ENCODE assay signal across 7 cellular contexts in genomic region chr9:98791147-98792095, GRCh38. TPM values are rescaled to one million over a fixed set of nuclear protein-coding genes. Genes with fewer than 3 reads are reported as not detected.
A peak's percentile ranks its signal among the peaks of the same experiment; 100 is the strongest.
DNase-seq lines count a peak whose midpoint lies in the region; ATAC-seq and TF ChIP-seq lines count a peak whose summit lies in the region.

No MANE protein-coding gene starts in this region.

- H3K4me1 ChIP-seq in foreskin keratinocyte (peaks cover 3% of the 10 kb centered on the region), neural progenitor cell (peaks cover 26% of the 10 kb centered on the region)

- no peaks in the 10 kb centered on the region for H3K27me3 Mint-ChIP-seq in neural progenitor cell (ENCODE audit: insufficient read depth, low read depth)

- TF ChIP-seq CTCF in foreskin keratinocyte (conservative IDR thresholded peaks at IDR 0.05) (peak; percentile 99), neural progenitor cell (IDR thresholded peaks at IDR 0.05) (peak; percentile 99)

- no peaks in the 10 kb centered on the region for H3K9me3 ChIP-seq in neural progenitor cell (ENCODE audit: low read depth)

- no peaks in the 10 kb centered on the region for H3K36me3 ChIP-seq in neural progenitor cell

- no peak overlapping the region for H3K9ac ChIP-seq in neural progenitor cell

- peaks cover 9% of the 10 kb centered on the region for H3F3A ChIP-seq in neural progenitor cell (ENCODE audit: low read depth)

- peaks cover 44% of the 10 kb centered on the region for H3K79me2 ChIP-seq in neural progenitor cell (ENCODE audit: low read depth)

- H3K4me1 Mint-ChIP-seq in neural progenitor cell = peaks cover 34% of the 10 kb centered on the region

- peaks cover 10% of the 10 kb centered on the region for H3K36me3 Mint-ChIP-seq in neural progenitor cell

- peak overlapping the region; percentile 18 for H2AFZ ChIP-seq in neural progenitor cell (replicated peaks)

- H3K27ac Mint-ChIP-seq in neural progenitor cell = peak overlapping the region; percentile 76

- no peak overlapping the region for H3K4me3 Mint-ChIP-seq in neural progenitor cell

- H3K27ac ChIP-seq in foreskin keratinocyte (peak overlapping the region; percentile 48), neural progenitor cell (peak overlapping the region; percentile 26)

- H3K9me3 Mint-ChIP-seq in neural progenitor cell = no peaks in the 10 kb centered on the region

- no peak overlapping the region for H3K4me3 ChIP-seq in neural progenitor cell

- H3K4me2 ChIP-seq in neural progenitor cell = peak overlapping the region; percentile 37

- DNase-seq in GM04504 (ENCODE audit: low read depth) (peak; percentile 95), activated gamma-delta T cell (lab: John Stamatoyannopoulos, UW) (peak; percentile 16), foreskin keratinocyte (peak; percentile 88 to 94), neural progenitor cell (ENCODE audit: low spot score) (peak; percentile 80), ureter (ENCODE audit: low spot score) (peak; percentile 89)

- H4K20me1 ChIP-seq in neural progenitor cell (ENCODE audit: low read depth) = peaks cover 55% of the 10 kb centered on the region

- ATAC-seq in HG02642 (IDR thresholded peaks at IDR 0.05; ENCODE audit: poor library complexity, unreplicated experiment) (peak; percentile 61), foreskin keratinocyte (peak; percentile 92)

- no peaks in the 10 kb centered on the region for H3K27me3 ChIP-seq in foreskin keratinocyte
- H3K27me3 ChIP-seq in neural progenitor cell = peaks cover 7% of the 10 kb centered on the region

TF ChIP-seq in PFSK-1, 5 proteins besides CTCF, POLR2A, EP300 and RAD21:
- TF ChIP-seq POLR2AphosphoS5 (IDR thresholded peaks at IDR 0.05; ENCODE audit: low read depth, low read length) (no peak), TAF1 (IDR thresholded peaks at IDR 0.05; ENCODE audit: borderline replicate concordance, insufficient read depth, low read length) (no peak), FOXP2 (optimal IDR thresholded peaks at IDR 0.05; ENCODE audit: borderline replicate concordance, extremely low read depth, extremely low read length, insufficient read depth) (peak; percentile 55)

RNA-seq across cellular contexts. Expression of gene ANKS6, which starts 4.9 kb away (rescaled TPM):
- 38.3 TPM for polyA plus RNA-seq in PFSK-1 (2012; ENCODE audit: insufficient read length, low read depth)
- total RNA-seq in foreskin keratinocyte = 17.0 and 17.5 TPM in 2 replicates
- 15.3 and 17.7 TPM in 2 replicates for polyA plus RNA-seq in foreskin keratinocyte
- 16.0 and 44.3 TPM in 2 replicates for total RNA-seq in neural progenitor cell (ENCODE audit: low replicate concordance)
- 38.1 TPM for total RNA-seq in ureter

RNA-seq across cellular contexts. Expression of gene GALNT12, which starts 16.0 kb away (rescaled TPM):
- not detected for polyA plus RNA-seq in PFSK-1 (2012; ENCODE audit: insufficient read length, low read depth)
- total RNA-seq in foreskin keratinocyte (0.34 and 0.81 TPM in 2 replicates), neural progenitor cell (ENCODE audit: low replicate concordance) (28.8 and 46.5 TPM in 2 replicates), ureter (38.5 TPM)
- polyA plus RNA-seq in foreskin keratinocyte = 0.19 and 0.48 TPM in 2 replicates

Comparison
In these comparisons a context has a peak if more than half of its experiments do, and no peak if none do; other contexts are left out.
1. DNase-seq: peak in every context shown above with its lines; median percentile 95 in GM04504; 91 in foreskin keratinocyte; 89 in ureter; 80 in neural progenitor cell; 16 in activated gamma-delta T cell.
2. RNA of gene GALNT12, which starts 16.0 kb away (total RNA-seq): 28.8 to 46.5 TPM in neural progenitor cell and 38.5 TPM in ureter (single experiment); 0.34 to 0.81 TPM in foreskin keratinocyte; every median in the first group is over 10 times any median in the second.